21 cellular contexts compared by ENCODE assay signal in genomic region chr2:241499146-241499965, GRCh38. TPM values are rescaled to one million over a fixed set of nuclear protein-coding genes. Genes with fewer than 3 reads are reported as not detected.
DNase-seq lines count a peak whose midpoint lies in the region; ATAC-seq and TF ChIP-seq lines count a peak whose summit lies in the region.
"Had no signal": no experiment of that assay in that cellular context is flagged by ENCODE, and none has a peak within 500 bp of the region (broad histone marks: within the 10 kb centered on the region; RNA-seq: fewer than 3 reads in every experiment).

No MANE protein-coding gene starts in this region.

- TF ChIP-seq CTCF in Panc1 (IDR thresholded peaks at IDR 0.05): no peak
- TF ChIP-seq CTCF in right atrium auricular region (IDR thresholded peaks at IDR 0.05): no peak
- TF ChIP-seq CTCF in uterus (IDR thresholded peaks at IDR 0.05): no peak

- POLR2A ChIA-PET in Panc1 (lab: Charles Lee): no interaction called here

- H4K12ac ChIP-seq in trophoblast cell (ENCODE audit: low read depth, low read length): no peak overlapping the region

- no peak overlapping the region for H3K9ac ChIP-seq in trophoblast cell (ENCODE audit: low read length)

- H3K79me1 ChIP-seq in trophoblast cell (ENCODE audit: low read length): no peaks in the 10 kb centered on the region

- no peak overlapping the region for H2BK120ac ChIP-seq in trophoblast cell (ENCODE audit: insufficient read depth, low read length, poor library complexity)

- BruUV-seq in Panc1 (replicated peaks; lab: Mats Ljungman, UMichigan): TSS peak; percentile 40

- DNase-seq in H7 (peak; percentile 56), NCI-H187 treated with DMSO at 0.1 percent for 48 hours (lab: John Stamatoyannopoulos, UW) (peak; percentile 29), Panc1 (ENCODE audit: low read depth, low spot score) (no peak), trophoblast cell (no peak), inferior parietal cortex (ENCODE audit: extremely low spot score) (no peak), right atrium auricular region (ENCODE audit: low spot score) (no peak), cerebellar nuclear complex (lab: John Stamatoyannopoulos, UW) (no peak), uterus (no peak)
- DNase-seq: activated CD4-positive, alpha-beta memory T cell treated with anti-CD3 and anti-CD28 coated beads for 36 hours; activated naive CD8-positive, alpha-beta T cell treated with anti-CD3 and anti-CD28 coated beads for 36 hours; effector CD4-positive, alpha-beta T cell; GOT3; heart left ventricle; islet precursor cell; naive thymus-derived CD4-positive, alpha-beta T cell; NCI-H1436 treated with DMSO at 0.1 percent for 48 hours; stimulated activated naive B cell treated with anti-CD40 and anti-IgM and Interleukin-4, amounts not matched to agents 10 μg/mL and 1 μg/mL and 100 μg/mL, for 72 hours; T-cell; thyroid gland had no signal

- intact Hi-C loops in Panc1 (cut with micrococcal nuclease; ENCODE audit: unreplicated experiment) (no loop called here), uterus (cut with DNase I; ENCODE audit: low total_unique reads) (no loop called here)

- no peaks in the 10 kb centered on the region for H3K9me3 ChIP-seq in Panc1 (ENCODE audit: control insufficient read depth, insufficient read depth, low read depth, low read length)
- peaks cover 5% of the 10 kb centered on the region for H3K9me3 ChIP-seq in trophoblast cell (ENCODE audit: insufficient read depth, low read depth, low read length)
- H3K9me3 ChIP-seq in right atrium auricular region: no peaks in the 10 kb centered on the region
- no peaks in the 10 kb centered on the region for H3K9me3 ChIP-seq in uterus
- H3K9me3 ChIP-seq: heart left ventricle, prostate gland, thyroid gland had no signal

- no peak overlapping the region for H2BK12ac ChIP-seq in trophoblast cell (ENCODE audit: low read length)

- no peak overlapping the region for H3K4me2 ChIP-seq in trophoblast cell (ENCODE audit: low read length)

- no peaks in the 10 kb centered on the region for H3K79me2 ChIP-seq in trophoblast cell (ENCODE audit: control insufficient read depth, insufficient read depth, low read length, poor library complexity)

- H3K27me3 ChIP-seq in H7 (ENCODE audit: control insufficient read depth, insufficient read depth, low read length): no peaks in the 10 kb centered on the region
- H3K27me3 ChIP-seq in Panc1 (ENCODE audit: control insufficient read depth, insufficient read depth, low read length): no peaks in the 10 kb centered on the region
- no peaks in the 10 kb centered on the region for H3K27me3 ChIP-seq in trophoblast cell (ENCODE audit: insufficient read depth, low read length)
- H3K27me3 ChIP-seq in right atrium auricular region: no peaks in the 10 kb centered on the region
- no peaks in the 10 kb centered on the region for H3K27me3 ChIP-seq in uterus
- H3K27me3 ChIP-seq: cardiac muscle cell, heart left ventricle, thyroid gland had no signal

- H2AFZ ChIP-seq in trophoblast cell (ENCODE audit: insufficient read depth, low read length, poor library complexity): no peak overlapping the region

- H3K14ac ChIP-seq in trophoblast cell (ENCODE audit: low read length): no peak overlapping the region

- WGBS in trophoblast cell (ENCODE audit: extremely low coverage, insufficient coverage, insufficient read length): no CpG with 5 or more reads among the region's 28 CpGs

- H3K18ac ChIP-seq in trophoblast cell (ENCODE audit: low read length): peak overlapping the region; percentile 15

- H3K36me3 ChIP-seq in H7 (replicated peaks; ENCODE audit: control insufficient read depth, insufficient read depth, low read length) (peaks cover 25% of the 10 kb centered on the region), Panc1 (ENCODE audit: control insufficient read depth, insufficient read depth, low read length) (no peaks in the 10 kb centered on the region), trophoblast cell (ENCODE audit: control insufficient read depth in 1 of 2, insufficient read depth in 2 of 2, low read length in 2 of 2) (peaks cover 72 to 78% of the 10 kb centered on the region in 2 experiments), right atrium auricular region (peaks cover 48% of the 10 kb centered on the region), uterus (no peaks in the 10 kb centered on the region)

- H2BK5ac ChIP-seq in trophoblast cell (ENCODE audit: low read depth, low read length, poor library complexity): no peak overlapping the region

- H3K4me1 ChIP-seq in Panc1 (ENCODE audit: control insufficient read depth, insufficient read depth, low read length): peaks cover 3% of the 10 kb centered on the region; the same call in 1 of the 2 replicates
- no peaks in the 10 kb centered on the region for H3K4me1 ChIP-seq in trophoblast cell (ENCODE audit: control insufficient read depth in 1 of 2, insufficient read depth in 2 of 2, low read length in 2 of 2)
- no peaks in the 10 kb centered on the region for H3K4me1 ChIP-seq in right atrium auricular region
- H3K4me1 ChIP-seq in uterus: no peaks in the 10 kb centered on the region
- H3K4me1 ChIP-seq: prostate gland had no signal

- in situ Hi-C loops in Panc1 (cut with HindIII; ENCODE audit: low pct_unique_long_range_greater_than_20kb, low sequenced_read_pairs): no loop called here

- H3K4me3 ChIP-seq in H7 (ENCODE audit: insufficient read depth, low read depth, low read length) (no peak overlapping the region), Panc1 (ENCODE audit: low read depth in 2 of 2, low read length in 2 of 2) (no peak overlapping the region), trophoblast cell (ENCODE audit: low read depth, low read length) (no peak overlapping the region), right atrium auricular region (no peak overlapping the region), uterus (no peak overlapping the region)
- H3K4me3 ChIP-seq: cardiac muscle cell, heart left ventricle, prostate gland, thyroid gland had no signal

- no peak overlapping the region for H2AK5ac ChIP-seq in trophoblast cell (ENCODE audit: low read length)

- H4K91ac ChIP-seq in trophoblast cell (ENCODE audit: low read depth, low read length): no peak overlapping the region

- H3K4ac ChIP-seq in trophoblast cell (ENCODE audit: low read depth, low read length): no peak overlapping the region

- no peak overlapping the region for H4K8ac ChIP-seq in trophoblast cell (ENCODE audit: low read depth, low read length)

- H3K23ac ChIP-seq in trophoblast cell (ENCODE audit: low read length): no peak overlapping the region

- no peak for TF ChIP-seq POLR2A in uterus (IDR thresholded peaks at IDR 0.05)

- CTCF ChIA-PET in Panc1 (lab: Charles Lee): no interaction called here

- peak overlapping the region; percentile 17; the same call in 1 of the 2 replicates for H3K27ac ChIP-seq in Panc1 (ENCODE audit: low read length)
- no peak overlapping the region for H3K27ac ChIP-seq in trophoblast cell (ENCODE audit: low read depth, low read length)
- no peak overlapping the region for H3K27ac ChIP-seq in right atrium auricular region
- no peak overlapping the region for H3K27ac ChIP-seq in uterus
- H3K27ac ChIP-seq: cardiac muscle cell, heart left ventricle, prostate gland, thyroid gland had no signal

- 0 out of 2 replicates have a peak, but pooled peaks have one; percentile 10 for ATAC-seq in Panc1
- ATAC-seq: naive thymus-derived CD4-positive, alpha-beta T cell; stimulated activated naive B cell treated with anti-CD40 and anti-IgM and Interleukin-4, amounts not matched to agents 10 μg/mL and 1 μg/mL and 100 μg/mL, for 72 hours; T-cell had no signal

RNA-seq across cellular contexts. Expression of gene STK25, which starts 9.0 kb away (rescaled TPM):
- total RNA-seq in H7 (2014; rRNA removed; shearing (Covaris generic)): 353 and 443 TPM in 2 replicates
- total RNA-seq in Panc1 (2021; ENCODE audit: unreplicated experiment) (195 TPM), right atrium auricular region (100 to 1,000 TPM in 1 of 2 donors, 10 to 100 TPM in 1; 94.5 to 173 TPM), uterus (100 to 1,000 TPM in 3 of 4 donors, 10 to 100 TPM in 1; 77.6 to 191 (median 165) TPM)
- 232 TPM for polyA plus RNA-seq in Panc1 (2012; ENCODE audit: insufficient read length)
- 96.3 and 98.3 TPM in 2 replicates for polyA plus RNA-seq in trophoblast cell (2013)

RNA-seq across cellular contexts. Expression of gene BOK, which starts 59.2 kb away (rescaled TPM):
- 59.5 and 61.6 TPM in 2 replicates for total RNA-seq in H7 (2014; rRNA removed; shearing (Covaris generic))
- total RNA-seq in Panc1 (2021; ENCODE audit: unreplicated experiment): 39.1 TPM
- polyA plus RNA-seq in Panc1 (2012; ENCODE audit: insufficient read length): 77.4 TPM
- polyA plus RNA-seq in trophoblast cell (2013): 46.7 and 48.1 TPM in 2 replicates
- 10 to 100 TPM; 11.2 to 25.7 TPM for total RNA-seq in right atrium auricular region
- total RNA-seq in uterus: 10 to 100 TPM; 22.9 to 31.2 (median 26.4) TPM

Comparison
In these comparisons a context has a peak if more than half of its experiments do, and no peak if none do; other contexts are left out.
1. DNase-seq: peak in H7 (single experiment) and NCI-H187 treated with DMSO at 0.1 percent for 48 hours (single experiment); none in Panc1 (single experiment), trophoblast cell (0 of 2), inferior parietal cortex (single experiment), right atrium auricular region (single experiment), cerebellar nuclear complex (0 of 2) and uterus (0 of 2).